8 cellular contexts compared by ENCODE assay signal in the genomic region with DNA sequence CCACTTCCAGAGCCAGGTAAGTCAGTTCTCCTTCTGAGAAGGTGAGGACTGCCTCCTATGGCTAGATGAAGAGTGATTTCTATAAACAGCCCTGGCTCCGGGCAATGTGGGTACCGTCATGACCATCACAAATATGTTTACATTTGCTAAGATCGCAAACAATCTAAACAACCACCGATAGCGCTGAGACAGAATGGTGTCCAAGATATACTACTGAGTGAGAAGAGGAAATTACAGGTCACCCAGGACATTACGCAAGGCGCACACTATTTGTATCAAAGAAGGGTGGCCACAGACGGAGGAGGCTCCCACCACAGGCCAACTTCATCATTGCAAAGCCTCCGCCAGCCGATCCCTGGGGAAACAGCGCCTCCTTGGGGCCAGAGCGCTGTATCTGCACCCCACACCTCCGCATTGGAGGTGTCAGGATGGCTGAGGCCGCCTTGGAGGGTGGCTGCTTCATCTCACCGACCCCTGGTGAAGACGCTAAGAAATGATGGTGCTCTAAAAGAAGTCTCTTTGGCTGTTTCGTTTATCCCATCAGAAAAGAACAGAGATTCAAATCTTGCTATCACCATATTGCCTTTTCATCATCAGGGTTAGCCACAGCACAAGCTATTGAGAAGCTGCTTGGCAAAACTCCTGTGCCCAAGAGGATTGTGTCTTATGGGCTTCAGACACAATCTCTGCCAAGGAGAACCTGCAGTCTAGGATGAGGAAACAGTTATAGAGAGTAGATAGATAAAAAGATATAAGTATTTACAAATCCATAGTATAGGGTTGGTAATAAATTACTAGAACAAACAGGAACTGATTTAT. TPM values are rescaled to one million over a fixed set of nuclear protein-coding genes. Genes with fewer than 3 reads are reported as not detected.
DNase-seq lines count a peak whose midpoint lies in the region; ATAC-seq and TF ChIP-seq lines count a peak whose summit lies in the region.
"Had no signal": no experiment of that assay in that cellular context is flagged by ENCODE, and none has a peak within 500 bp of the region (broad histone marks: within the 10 kb centered on the region; RNA-seq: fewer than 3 reads in every experiment).

No MANE protein-coding gene starts in this region.

- no peaks in the 10 kb centered on the region for H3K36me3 Mint-ChIP-seq in naive thymus-derived CD8-positive, alpha-beta T cell
- H3K36me3 Mint-ChIP-seq: activated naive CD8-positive, alpha-beta T cell had no signal

- DNase-seq in NCI-H1092 (lab: John Stamatoyannopoulos, UW): peak; percentile 45
- DNase-seq in activated CD4-positive, alpha-beta T cell treated with anti-CD3 and anti-CD28 coated beads for 1 hour: peak; percentile 26
- DNase-seq in effector memory CD4-positive, alpha-beta T cell: peak in 2 of 3 donors; percentile 7 to 43
- DNase-seq in naive thymus-derived CD8-positive, alpha-beta T cell: peak; percentile 12 to 74 (median 55)

- H3K4me1 Mint-ChIP-seq in naive thymus-derived CD8-positive, alpha-beta T cell: peaks cover 0 to 2% (median 0%) of the 10 kb centered on the region in 4 donors

- peak; percentile 93 for TF ChIP-seq CTCF in GM12874 (IDR thresholded peaks at IDR 0.05; ENCODE audit: insufficient read depth, low read depth, low read length)

- no peaks in the 10 kb centered on the region for H3K9me3 ChIP-seq in effector memory CD4-positive, alpha-beta T cell (ENCODE audit: control insufficient read depth, low read length)

- no peak overlapping the region for H3K4me3 ChIP-seq in effector memory CD4-positive, alpha-beta T cell (ENCODE audit: insufficient read depth, low read depth, low read length, poor library complexity, severe bottlenecking)

- ATAC-seq in naive thymus-derived CD8-positive, alpha-beta T cell: peak; percentile 92 to 93
- ATAC-seq in HG03175 (IDR thresholded peaks at IDR 0.05; ENCODE audit: unreplicated experiment): no peak
- no peak for ATAC-seq in HG02571 (IDR thresholded peaks at IDR 0.05; ENCODE audit: unreplicated experiment)

- H3K9me3 Mint-ChIP-seq in naive thymus-derived CD8-positive, alpha-beta T cell: no peaks in the 10 kb centered on the region

- H3K36me3 ChIP-seq in effector memory CD4-positive, alpha-beta T cell (ENCODE audit: control insufficient read depth, insufficient read depth, low read length): no peaks in the 10 kb centered on the region

- no peak overlapping the region for H3K4me3 Mint-ChIP-seq in naive thymus-derived CD8-positive, alpha-beta T cell
- H3K4me3 Mint-ChIP-seq: activated naive CD8-positive, alpha-beta T cell had no signal

- H3K27me3 Mint-ChIP-seq in naive thymus-derived CD8-positive, alpha-beta T cell: peaks cover 0 to 14% (median 10%) of the 10 kb centered on the region in 5 donors

- no peak overlapping the region for H3K27ac ChIP-seq in effector memory CD4-positive, alpha-beta T cell (ENCODE audit: insufficient read depth, low read length, poor library complexity, severe bottlenecking)

- H3K4me1 ChIP-seq in effector memory CD4-positive, alpha-beta T cell (ENCODE audit: control insufficient read depth, insufficient read depth, low read length, poor library complexity, severe bottlenecking): no peaks in the 10 kb centered on the region

- peaks cover 3% of the 10 kb centered on the region for H3K27me3 ChIP-seq in effector memory CD4-positive, alpha-beta T cell (replicated peaks; ENCODE audit: control insufficient read depth, insufficient read depth, low read length, poor library complexity, severe bottlenecking)

- POLR2A ChIA-PET in naive thymus-derived CD8-positive, alpha-beta T cell (lab: Charles Lee): no interaction called here

- no peak overlapping the region for H3K27ac Mint-ChIP-seq in naive thymus-derived CD8-positive, alpha-beta T cell
- H3K27ac Mint-ChIP-seq: activated naive CD8-positive, alpha-beta T cell had no signal

RNA-seq across cellular contexts. Expression of a gene that starts 12.3 kb away (rescaled TPM):
- total RNA-seq in naive thymus-derived CD8-positive, alpha-beta T cell: 1 to 10 TPM; 2.8 to 7.5 TPM
- 10 to 100 TPM in 1 of 3 donors, 1 to 10 TPM in 2; 5.1 to 13.3 (median 6.0) TPM for polyA plus RNA-seq in naive thymus-derived CD8-positive, alpha-beta T cell

RNA-seq across cellular contexts. Expression of a gene that starts 26.1 kb away (rescaled TPM):
- not detected for total RNA-seq in naive thymus-derived CD8-positive, alpha-beta T cell
- not detected for polyA plus RNA-seq in naive thymus-derived CD8-positive, alpha-beta T cell

RNA-seq across cellular contexts. Expression of a gene that starts 55.0 kb away (rescaled TPM):
- not detected for total RNA-seq in naive thymus-derived CD8-positive, alpha-beta T cell
- not detected for polyA plus RNA-seq in naive thymus-derived CD8-positive, alpha-beta T cell

Comparison
In these comparisons a context has a peak if more than half of its experiments do, and no peak if none do; other contexts are left out.
1. ATAC-seq: peak in naive thymus-derived CD8-positive, alpha-beta T cell (2 of 2); none in HG03175 (single experiment) and HG02571 (single experiment).
2. Peak in every context shown above with its lines, with median percentiles within 50 percentile points of each other: DNase-seq.